In genomic region chr1:180611016-180611930, GRCh38 we compare ENCODE assay signal across 1 cellular context.
TF ChIP-seq lines count a peak whose summit lies in the region.

No MANE protein-coding gene starts in this region.

TF ChIP-seq in K562, 482 proteins besides CTCF, POLR2A, EP300 and RAD21 (continued from another document and continues in another):
- 0 out of 2 replicates have a peak, but pooled peaks have one; percentile 42 for TF ChIP-seq PHB2 (IDR thresholded peaks at IDR 0.05; ENCODE audit: low read depth)
- TF ChIP-seq GATAD2B (IDR thresholded peaks at IDR 0.05; ENCODE audit: borderline replicate concordance): peak; percentile 64
- TF ChIP-seq ZBTB26 (CRISPR knock-in tag; IDR thresholded peaks at IDR 0.05): peak; percentile 4; the same call in 1 of the 2 replicates
- TF ChIP-seq RBM39 (optimal IDR thresholded peaks at IDR 0.05; ENCODE audit: low read depth, low read length): no peak
- peak; percentile 44; the same call in 1 of the 2 replicates for TF ChIP-seq ZNF197 (CRISPR knock-in tag; IDR thresholded peaks at IDR 0.05; ENCODE audit: low read depth)
- peak; percentile 73 for TF ChIP-seq CBFA2T2 (conservative IDR thresholded peaks at IDR 0.05)
- 0 out of 2 replicates have a peak, but pooled peaks have one; percentile 51 for TF ChIP-seq RFX5 (IDR thresholded peaks at IDR 0.05; ENCODE audit: low read depth, low read length)
- TF ChIP-seq ZNF445 (CRISPR knock-in tag; IDR thresholded peaks at IDR 0.05; ENCODE audit: low read depth): no peak
- TF ChIP-seq TGIF2 (CRISPR knock-in tag; IDR thresholded peaks at IDR 0.05): no peak
- peak; percentile 76 for TF ChIP-seq ARID3A (IDR thresholded peaks at IDR 0.05; ENCODE audit: borderline replicate concordance, low read depth, low read length)
- TF ChIP-seq HDAC2 (IDR thresholded peaks at IDR 0.05): peak; percentile 65
- peak; percentile 45 for TF ChIP-seq TAF1 (IDR thresholded peaks at IDR 0.05; ENCODE audit: control insufficient read depth, extremely low read depth, insufficient read depth, low read length, severe bottlenecking)
- no peak for TF ChIP-seq IRF2 (CRISPR knock-in tag; IDR thresholded peaks at IDR 0.05)
- TF ChIP-seq ZNF354B (CRISPR knock-in tag; IDR thresholded peaks at IDR 0.05): no peak
- peak; percentile 60; the same call in 1 of the 2 replicates for TF ChIP-seq BACH1 (tag; IDR thresholded peaks at IDR 0.05)
- TF ChIP-seq ZBTB33 (CRISPR knock-in tag; IDR thresholded peaks at IDR 0.05): 0 out of 2 replicates have a peak, but pooled peaks have one; percentile 50
- no peak for TF ChIP-seq GTF3C2 (IDR thresholded peaks at IDR 0.05; ENCODE audit: borderline replicate concordance, extremely low read depth, insufficient read length)
- no peak for TF ChIP-seq ZNF23 (CRISPR knock-in tag; IDR thresholded peaks at IDR 0.05)
- peak; percentile 78; the same call in 1 of the 2 replicates for TF ChIP-seq DMBX1 (CRISPR knock-in tag; IDR thresholded peaks at IDR 0.05; ENCODE audit: borderline replicate concordance)
- TF ChIP-seq PTTG1 (tag; IDR thresholded peaks at IDR 0.05; ENCODE audit: low read depth): no peak; the same call in 1 of the 2 replicates
- TF ChIP-seq ZMIZ1 (IDR thresholded peaks at IDR 0.05; ENCODE audit: low read depth in 2 of 2, low read length in 2 of 2): peak in 1 of 2 experiments; percentile 73; a peak in 1 of 4 replicates
- no peak for TF ChIP-seq ZNF57 (CRISPR knock-in tag; IDR thresholded peaks at IDR 0.05)
- no peak for TF ChIP-seq NFIX (CRISPR knock-in tag; IDR thresholded peaks at IDR 0.05; ENCODE audit: low read depth)
- TF ChIP-seq PKNOX1 (IDR thresholded peaks at IDR 0.05): peak; percentile 87
- TF ChIP-seq RB1 (IDR thresholded peaks at IDR 0.05; ENCODE audit: low read depth): no peak
- no peak for TF ChIP-seq NFXL1 (CRISPR knock-in tag; IDR thresholded peaks at IDR 0.05)
- TF ChIP-seq RAD51 (IDR thresholded peaks at IDR 0.05; ENCODE audit: borderline replicate concordance, low read depth): no peak; the same call in 1 of the 2 replicates
- no peak for TF ChIP-seq ELF2 (CRISPR knock-in tag; IDR thresholded peaks at IDR 0.05)
- TF ChIP-seq ARNT (IDR thresholded peaks at IDR 0.05): peak in 1 of 2 experiments; percentile 79; a peak in 1 of 4 replicates
- TF ChIP-seq MAZ (CRISPR knock-in tag; conservative IDR thresholded peaks at IDR 0.05 in 1 of 2, IDR thresholded peaks at IDR 0.05 in 1 of 2): peak in 1 of 2 experiments; percentile 24; a peak in 1 of 4 replicates
- peak; percentile 41; the same call in 1 of the 2 replicates for TF ChIP-seq CEBPB (tag; IDR thresholded peaks at IDR 0.05)
- peak; percentile 27 for TF ChIP-seq SMARCB1 (IDR thresholded peaks at IDR 0.05; ENCODE audit: insufficient read length, low read depth)
- TF ChIP-seq RNF2 (IDR thresholded peaks at IDR 0.05): peak; percentile 86
- peak; percentile 35; the same call in 1 of the 2 replicates for TF ChIP-seq ETV1 (tag; conservative IDR thresholded peaks at IDR 0.05; ENCODE audit: low read depth)
- peak; percentile 35; the same call in 1 of the 2 replicates for TF ChIP-seq PHF8 (IDR thresholded peaks at IDR 0.05; ENCODE audit: borderline replicate concordance, low read length)
- peak; percentile 75 for TF ChIP-seq POLR2AphosphoS5 (IDR thresholded peaks at IDR 0.05; ENCODE audit: control insufficient read depth, insufficient read depth, low read depth, low read length)
- TF ChIP-seq SP1 (CRISPR knock-in tag; IDR thresholded peaks at IDR 0.05): peak; percentile 28; the same call in 1 of the 2 replicates
- TF ChIP-seq YY1 (IDR thresholded peaks at IDR 0.05; ENCODE audit: borderline replicate concordance in 1 of 3, control insufficient read depth in 1 of 3, extremely low read depth in 1 of 3, insufficient read depth in 3 of 3, insufficient read length in 1 of 3, insufficient replicate concordance in 2 of 3, low read depth in 1 of 3, low read length in 2 of 3): peak in 1 of 3 experiments; percentile 35
- TF ChIP-seq PHB (CRISPR knock-in tag; IDR thresholded peaks at IDR 0.05): no peak
- peak; percentile 85; the same call in 1 of the 2 replicates for TF ChIP-seq CTBP1 (IDR thresholded peaks at IDR 0.05; ENCODE audit: borderline replicate concordance)
- no peak for TF ChIP-seq ZNF41 (CRISPR knock-in tag; conservative IDR thresholded peaks at IDR 0.05)
- TF ChIP-seq STAT5A (IDR thresholded peaks at IDR 0.05; ENCODE audit: borderline replicate concordance, low read length): peak; percentile 71
- 0 out of 2 replicates have a peak, but pooled peaks have one; percentile 36 for TF ChIP-seq MTA1 (IDR thresholded peaks at IDR 0.05; ENCODE audit: borderline replicate concordance)
- no peak; the same call in 1 of the 2 replicates for TF ChIP-seq ZKSCAN8 (CRISPR knock-in tag; IDR thresholded peaks at IDR 0.05)
- peak; percentile 51; the same call in 1 of the 2 replicates for TF ChIP-seq KLF16 (IDR thresholded peaks at IDR 0.05)
- no peak for TF ChIP-seq EZH2 (IDR thresholded peaks at IDR 0.05; ENCODE audit: borderline replicate concordance, low read depth, low read length)
- TF ChIP-seq ZNF395 (CRISPR knock-in tag; IDR thresholded peaks at IDR 0.05): peak; percentile 38; the same call in 1 of the 2 replicates
- TF ChIP-seq FOXK1 (CRISPR knock-in tag; IDR thresholded peaks at IDR 0.05; ENCODE audit: borderline replicate concordance): peak; percentile 47; the same call in 1 of the 2 replicates
- TF ChIP-seq GATA2 (CRISPR knock-in tag; IDR thresholded peaks at IDR 0.05): peak; percentile 71
- peak; percentile 78 for TF ChIP-seq TAL1 (IDR thresholded peaks at IDR 0.05)
- TF ChIP-seq ZNF174 (CRISPR knock-in tag; IDR thresholded peaks at IDR 0.05): no peak
- no peak for TF ChIP-seq SRSF1 (IDR thresholded peaks at IDR 0.05; ENCODE audit: low read depth, low read length)
- no peak for TF ChIP-seq ILF3 (IDR thresholded peaks at IDR 0.05; ENCODE audit: borderline replicate concordance)
- no peak for TF ChIP-seq EGR1 (conservative IDR thresholded peaks at IDR 0.05)
